ENCODE assay signal across 11 cellular contexts in genomic region chr13:99371956-99372355, GRCh38.
DNase-seq lines count a peak whose midpoint lies in the region; ATAC-seq, FAIRE-seq and TF ChIP-seq lines count a peak whose summit lies in the region.
"Had no signal": no experiment of that assay in that cellular context is flagged by ENCODE, and none has a peak within 500 bp of the region (broad histone marks: within the 10 kb centered on the region; RNA-seq: fewer than 3 reads in every experiment).

No MANE protein-coding gene starts in this region.

- peak; percentile 45 for FAIRE-seq in H54 (lab: Jason Lieb, UNC)

- TF ChIP-seq CTCF in WERI-Rb-1 (IDR thresholded peaks at IDR 0.05; ENCODE audit: low read depth, low read length) = no peak
- TF ChIP-seq CTCF in uterus (IDR thresholded peaks at IDR 0.05) = no peak

- H3K9me3 Mint-ChIP-seq in activated naive CD8-positive, alpha-beta T cell (ENCODE audit: low read depth) = no peaks in the 10 kb centered on the region

- H3K4me3 ChIP-seq in WERI-Rb-1 (ENCODE audit: low read depth, low read length) = no peak overlapping the region
- H3K4me3 ChIP-seq in uterus = no peak overlapping the region
- H3K4me3 ChIP-seq: skin epidermis had no signal

- no peak overlapping the region for H3K27ac ChIP-seq in WERI-Rb-1
- H3K27ac ChIP-seq in uterus = no peak overlapping the region

- H3K4me1 ChIP-seq in uterus = no peaks in the 10 kb centered on the region

- H3K27me3 ChIP-seq in WERI-Rb-1 (ENCODE audit: insufficient read depth, low read depth, severe bottlenecking) = no peaks in the 10 kb centered on the region
- no peaks in the 10 kb centered on the region for H3K27me3 ChIP-seq in uterus

- peaks cover 24% of the 10 kb centered on the region for H3K36me3 ChIP-seq in WERI-Rb-1
- no peaks in the 10 kb centered on the region for H3K36me3 ChIP-seq in uterus

- TF ChIP-seq POLR2A in H54 (IDR thresholded peaks at IDR 0.05; ENCODE audit: low read depth, low read length) (no peak), uterus (IDR thresholded peaks at IDR 0.05) (no peak)

- no peak for DNase-seq in H54 (ENCODE audit: insufficient read length, low spot score)
- peak; percentile 5 for DNase-seq in WERI-Rb-1
- peak; percentile 23 for DNase-seq in putamen (ENCODE audit: low spot score)
- DNase-seq in uterus = no peak
- no peak for DNase-seq in activated CD4-positive, CD25-positive, alpha-beta regulatory T cell (lab: John Stamatoyannopoulos, UW)
- DNase-seq: NCI-H1417 treated with DMSO at 0.1 percent for 48 hours, OCI-M1 had no signal

- peak overlapping the region; percentile 91 for H3K27ac Mint-ChIP-seq in activated naive CD8-positive, alpha-beta T cell

- peaks cover 97% of the 10 kb centered on the region for H3K4me1 Mint-ChIP-seq in activated naive CD8-positive, alpha-beta T cell (ENCODE audit: low read depth)

- no peak for ATAC-seq in GM19452 (IDR thresholded peaks at IDR 0.05; ENCODE audit: unreplicated experiment)
- no peak for ATAC-seq in GM18873 (IDR thresholded peaks at IDR 0.05; ENCODE audit: low FRiP score, unreplicated experiment)

- H3K27me3 Mint-ChIP-seq in activated naive CD8-positive, alpha-beta T cell = no peaks in the 10 kb centered on the region

- intact Hi-C loops in uterus (cut with DNase I; ENCODE audit: low total_unique reads) = no loop called here

- H3K9me3 ChIP-seq in WERI-Rb-1 (ENCODE audit: severe bottlenecking) (no peaks in the 10 kb centered on the region), uterus (no peaks in the 10 kb centered on the region)

- peaks cover 45% of the 10 kb centered on the region for H3K36me3 Mint-ChIP-seq in activated naive CD8-positive, alpha-beta T cell

- H3K4me3 Mint-ChIP-seq in activated naive CD8-positive, alpha-beta T cell = peak overlapping the region; percentile 73

Comparison
In these comparisons a context has a peak if more than half of its experiments do, and no peak if none do; other contexts are left out.
1. DNase-seq: peak in WERI-Rb-1 (single experiment) and putamen (single experiment); none in H54 (single experiment), uterus (0 of 2) and activated CD4-positive, CD25-positive, alpha-beta regulatory T cell (0 of 4).